1 cellular context compared by ENCODE assay signal in the genomic region with DNA sequence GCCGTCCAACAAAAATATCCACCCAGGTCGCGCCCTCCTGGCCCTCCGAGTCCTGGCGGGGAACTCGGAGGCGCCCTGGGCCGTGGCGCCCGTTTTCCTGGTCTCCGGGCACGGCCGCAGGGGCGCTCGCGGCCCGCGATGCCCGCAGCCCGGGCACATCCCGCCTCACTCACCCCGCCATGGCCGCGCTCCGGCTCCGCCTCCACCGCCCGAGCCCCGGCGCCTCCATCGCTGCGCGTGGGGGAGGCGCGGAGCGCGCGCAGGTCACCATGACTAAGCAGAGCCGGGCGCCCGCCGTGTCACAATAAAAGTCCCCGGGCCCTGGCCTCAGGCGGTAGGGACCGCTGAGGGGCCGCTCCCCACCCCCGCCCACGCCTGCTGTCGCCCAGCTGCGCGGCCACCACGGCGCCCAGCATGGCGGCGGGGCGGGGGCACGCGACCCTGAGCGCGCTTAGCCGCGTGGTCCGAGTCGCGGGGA.
A peak's percentile ranks its signal among the peaks of the same experiment; 100 is the strongest.
TF ChIP-seq lines count a peak whose summit lies in the region.

No MANE protein-coding gene starts in this region.

TF ChIP-seq in HCT116, 20 proteins besides CTCF, POLR2A, EP300 and RAD21 (continued from another document):
- TF ChIP-seq, protein P1, sequence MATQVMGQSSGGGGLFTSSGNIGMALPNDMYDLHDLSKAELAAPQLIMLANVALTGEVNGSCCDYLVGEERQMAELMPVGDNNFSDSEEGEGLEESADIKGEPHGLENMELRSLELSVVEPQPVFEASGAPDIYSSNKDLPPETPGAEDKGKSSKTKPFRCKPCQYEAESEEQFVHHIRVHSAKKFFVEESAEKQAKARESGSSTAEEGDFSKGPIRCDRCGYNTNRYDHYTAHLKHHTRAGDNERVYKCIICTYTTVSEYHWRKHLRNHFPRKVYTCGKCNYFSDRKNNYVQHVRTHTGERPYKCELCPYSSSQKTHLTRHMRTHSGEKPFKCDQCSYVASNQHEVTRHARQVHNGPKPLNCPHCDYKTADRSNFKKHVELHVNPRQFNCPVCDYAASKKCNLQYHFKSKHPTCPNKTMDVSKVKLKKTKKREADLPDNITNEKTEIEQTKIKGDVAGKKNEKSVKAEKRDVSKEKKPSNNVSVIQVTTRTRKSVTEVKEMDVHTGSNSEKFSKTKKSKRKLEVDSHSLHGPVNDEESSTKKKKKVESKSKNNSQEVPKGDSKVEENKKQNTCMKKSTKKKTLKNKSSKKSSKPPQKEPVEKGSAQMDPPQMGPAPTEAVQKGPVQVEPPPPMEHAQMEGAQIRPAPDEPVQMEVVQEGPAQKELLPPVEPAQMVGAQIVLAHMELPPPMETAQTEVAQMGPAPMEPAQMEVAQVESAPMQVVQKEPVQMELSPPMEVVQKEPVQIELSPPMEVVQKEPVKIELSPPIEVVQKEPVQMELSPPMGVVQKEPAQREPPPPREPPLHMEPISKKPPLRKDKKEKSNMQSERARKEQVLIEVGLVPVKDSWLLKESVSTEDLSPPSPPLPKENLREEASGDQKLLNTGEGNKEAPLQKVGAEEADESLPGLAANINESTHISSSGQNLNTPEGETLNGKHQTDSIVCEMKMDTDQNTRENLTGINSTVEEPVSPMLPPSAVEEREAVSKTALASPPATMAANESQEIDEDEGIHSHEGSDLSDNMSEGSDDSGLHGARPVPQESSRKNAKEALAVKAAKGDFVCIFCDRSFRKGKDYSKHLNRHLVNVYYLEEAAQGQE (IDR thresholded peaks at IDR 0.05; ENCODE audit: low read depth), result no peak
- TF ChIP-seq FOSL1 (IDR thresholded peaks at IDR 0.05; ENCODE audit: low read depth) (no peak; the same call in none of the 2 replicates), POLR2AphosphoS5 (IDR thresholded peaks at IDR 0.05; ENCODE audit: low read depth, low read length) (peak; percentile 79; the same call in 1 of the 2 replicates), EZH2phosphoT487 (IDR thresholded peaks at IDR 0.05; ENCODE audit: borderline replicate concordance) (no peak), CEBPB (IDR thresholded peaks at IDR 0.05; ENCODE audit: low read depth) (no peak), EGR1 (IDR thresholded peaks at IDR 0.05; ENCODE audit: low read depth) (peak; percentile 95), ZFX (IDR thresholded peaks at IDR 0.05) (peak; percentile 66), SRF (IDR thresholded peaks at IDR 0.05; ENCODE audit: low read depth) (no peak), SP1 (IDR thresholded peaks at IDR 0.05; ENCODE audit: low read depth) (peak; percentile 84), MAX (IDR thresholded peaks at IDR 0.05) (peak; percentile 83), EZH2 (IDR thresholded peaks at IDR 0.05) (no peak), ZNF274 (IDR thresholded peaks at IDR 0.05; ENCODE audit: low read depth, low read length) (no peak)
- TF ChIP-seq, protein P2, sequence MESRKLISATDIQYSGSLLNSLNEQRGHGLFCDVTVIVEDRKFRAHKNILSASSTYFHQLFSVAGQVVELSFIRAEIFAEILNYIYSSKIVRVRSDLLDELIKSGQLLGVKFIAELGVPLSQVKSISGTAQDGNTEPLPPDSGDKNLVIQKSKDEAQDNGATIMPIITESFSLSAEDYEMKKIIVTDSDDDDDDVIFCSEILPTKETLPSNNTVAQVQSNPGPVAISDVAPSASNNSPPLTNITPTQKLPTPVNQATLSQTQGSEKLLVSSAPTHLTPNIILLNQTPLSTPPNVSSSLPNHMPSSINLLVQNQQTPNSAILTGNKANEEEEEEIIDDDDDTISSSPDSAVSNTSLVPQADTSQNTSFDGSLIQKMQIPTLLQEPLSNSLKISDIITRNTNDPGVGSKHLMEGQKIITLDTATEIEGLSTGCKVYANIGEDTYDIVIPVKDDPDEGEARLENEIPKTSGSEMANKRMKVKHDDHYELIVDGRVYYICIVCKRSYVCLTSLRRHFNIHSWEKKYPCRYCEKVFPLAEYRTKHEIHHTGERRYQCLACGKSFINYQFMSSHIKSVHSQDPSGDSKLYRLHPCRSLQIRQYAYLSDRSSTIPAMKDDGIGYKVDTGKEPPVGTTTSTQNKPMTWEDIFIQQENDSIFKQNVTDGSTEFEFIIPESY (IDR thresholded peaks at IDR 0.05; ENCODE audit: extremely low read depth, insufficient replicate concordance, low read length), result no peak
- TF ChIP-seq, protein P3, sequence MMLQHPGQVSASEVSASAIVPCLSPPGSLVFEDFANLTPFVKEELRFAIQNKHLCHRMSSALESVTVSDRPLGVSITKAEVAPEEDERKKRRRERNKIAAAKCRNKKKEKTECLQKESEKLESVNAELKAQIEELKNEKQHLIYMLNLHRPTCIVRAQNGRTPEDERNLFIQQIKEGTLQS (IDR thresholded peaks at IDR 0.05), result no peak
